Comparison of ENCODE assay signal across 21 cellular contexts in genomic region chr11:18259259-18259658, GRCh38. TPM values are rescaled to one million over a fixed set of nuclear protein-coding genes. Genes with fewer than 3 reads are reported as not detected.
"Had no signal": no experiment of that assay in that cellular context is flagged by ENCODE, and none has a peak within 500 bp of the region (broad histone marks: within the 10 kb centered on the region; RNA-seq: fewer than 3 reads in every experiment).

No MANE protein-coding gene starts in this region.

- H3K9ac ChIP-seq: KMS-11 had no signal

- H3K27ac Mint-ChIP-seq: activated CD8-positive, alpha-beta T cell treated with anti-CD3 and anti-CD28 coated beads for 36 hours; activated naive CD8-positive, alpha-beta T cell treated with anti-CD3 and anti-CD28 coated beads, Interleukin-2, amount 10 ng/mL, durations not matched to agents 7 days and 5 days; IgD-negative memory B cell; T-helper 1 cell treated with Interleukin-12 subunit alpha and Interleukin-12 subunit beta and Interleukin-4 antibody, amounts not matched to agents 30 μg/mL and 1 μg/mL, for 36 hours had no signal

- H3K9me3 ChIP-seq: adrenal gland, MG63, SJSA1 had no signal

- H3K4me3 ChIP-seq: adrenal gland, MG63, SJSA1 had no signal

- H3K27ac ChIP-seq: adrenal gland, KMS-11, SJSA1 had no signal

- DNase-seq: activated CD4-positive, alpha-beta T cell treated with anti-CD3 and anti-CD28 coated beads for 4 hours; activated CD8-positive, alpha-beta memory T cell treated with anti-CD3 and anti-CD28 coated beads, Interleukin-2, amount 50 U/mL, for 4 hours; activated CD8-positive, alpha-beta T cell treated with anti-CD3 and anti-CD28 coated beads for 36 hours; activated naive CD4-positive, alpha-beta T cell treated with anti-CD3 and anti-CD28 coated beads, Interleukin-2, amount 50 U/mL, for 16 hours; activated naive CD8-positive, alpha-beta T cell treated with anti-CD3 and anti-CD28 coated beads, Interleukin-2, amount 10 ng/mL, durations not matched to agents 7 days and 5 days; adrenal gland; anterior cingulate cortex; MG63; MV-4-11; NCI-H1105; NCI-H1436 treated with DMSO at 0.1 percent for 48 hours; NCI-H510A treated with DMSO at 0.1 percent for 48 hours; NCI-H69; PC-3; SHP77 had no signal

- H3K36me3 ChIP-seq: adrenal gland, MG63, SJSA1 had no signal

- H3K4me2 ChIP-seq: KMS-11 had no signal

- H3K27me3 ChIP-seq: adrenal gland, MG63 had no signal

- H3K9me3 Mint-ChIP-seq: activated CD8-positive, alpha-beta T cell treated with anti-CD3 and anti-CD28 coated beads for 36 hours; activated naive CD8-positive, alpha-beta T cell treated with anti-CD3 and anti-CD28 coated beads, Interleukin-2, amount 10 ng/mL, durations not matched to agents 7 days and 5 days; IgD-negative memory B cell; T-helper 1 cell treated with Interleukin-12 subunit alpha and Interleukin-12 subunit beta and Interleukin-4 antibody, amounts not matched to agents 30 μg/mL and 1 μg/mL, for 36 hours had no signal

- H3K4me3 Mint-ChIP-seq: activated CD8-positive, alpha-beta T cell treated with anti-CD3 and anti-CD28 coated beads for 36 hours; activated naive CD8-positive, alpha-beta T cell treated with anti-CD3 and anti-CD28 coated beads, Interleukin-2, amount 10 ng/mL, durations not matched to agents 7 days and 5 days; IgD-negative memory B cell; T-helper 1 cell treated with Interleukin-12 subunit alpha and Interleukin-12 subunit beta and Interleukin-4 antibody, amounts not matched to agents 30 μg/mL and 1 μg/mL, for 36 hours had no signal

- H3K4me1 ChIP-seq: adrenal gland had no signal

- ATAC-seq: activated CD4-positive, CD25-positive, alpha-beta regulatory T cell treated with anti-CD3 and anti-CD28 coated beads, Interleukin-2, amount 50 U/mL, for 24 hours; activated CD8-positive, alpha-beta T cell treated with anti-CD3 and anti-CD28 coated beads for 36 hours; PC-3 had no signal

- H3K27me3 Mint-ChIP-seq: activated CD8-positive, alpha-beta T cell treated with anti-CD3 and anti-CD28 coated beads for 36 hours had no signal

- H3K36me3 Mint-ChIP-seq: activated naive CD8-positive, alpha-beta T cell treated with anti-CD3 and anti-CD28 coated beads, Interleukin-2, amount 10 ng/mL, durations not matched to agents 7 days and 5 days; IgD-negative memory B cell had no signal

- FAIRE-seq: RCC 7860 had no signal

RNA-seq across cellular contexts. Expression of gene SAA1, which starts 6.8 kb away (rescaled TPM):
- total RNA-seq: activated CD8-positive, alpha-beta T cell treated with anti-CD3 and anti-CD28 coated beads for 36 hours; activated naive CD8-positive, alpha-beta T cell treated with anti-CD3 and anti-CD28 coated beads, Interleukin-2, amount 10 ng/mL, durations not matched to agents 7 days and 5 days; PC-3; SJSA1 had no signal
- polyA plus RNA-seq: IgD-negative memory B cell had no signal

RNA-seq across cellular contexts. Expression of gene SAA2, which starts 10.8 kb away (rescaled TPM):
- total RNA-seq: activated CD8-positive, alpha-beta T cell treated with anti-CD3 and anti-CD28 coated beads for 36 hours; activated naive CD8-positive, alpha-beta T cell treated with anti-CD3 and anti-CD28 coated beads, Interleukin-2, amount 10 ng/mL, durations not matched to agents 7 days and 5 days; PC-3; SJSA1 had no signal

RNA-seq across cellular contexts. Expression of gene SAA4, which starts 22.7 kb away (rescaled TPM):
- total RNA-seq: activated CD8-positive, alpha-beta T cell treated with anti-CD3 and anti-CD28 coated beads for 36 hours; activated naive CD8-positive, alpha-beta T cell treated with anti-CD3 and anti-CD28 coated beads, Interleukin-2, amount 10 ng/mL, durations not matched to agents 7 days and 5 days; PC-3; SJSA1 had no signal
- polyA plus RNA-seq: IgD-negative memory B cell had no signal
